Comparison of ENCODE assay signal across 9 cellular contexts in genomic region chr18:79484661-79485621, GRCh38.
DNase-seq lines count a peak whose midpoint lies in the region; ATAC-seq and TF ChIP-seq lines count a peak whose summit lies in the region.
"Had no signal": no experiment of that assay in that cellular context is flagged by ENCODE, and none has a peak within 500 bp of the region (broad histone marks: within the 10 kb centered on the region; RNA-seq: fewer than 3 reads in every experiment).

No MANE protein-coding gene starts in this region.

- H3K4me1 Mint-ChIP-seq in activated CD4-positive, alpha-beta memory T cell treated with anti-CD3 and anti-CD28 coated beads for 36 hours (ENCODE audit: low read depth) = no peaks in the 10 kb centered on the region
- no peaks in the 10 kb centered on the region for H3K4me1 Mint-ChIP-seq in activated CD4-positive, alpha-beta memory T cell treated with anti-CD3 and anti-CD28 coated beads, Interleukin-2, amount 10 ng/mL, durations not matched to agents 7 days and 5 days
- H3K4me1 Mint-ChIP-seq in activated T-helper 17 cell treated with anti-CD3 and anti-CD28 coated beads, Interleukin-2, amount 50 U/mL, for 72 hours = no peaks in the 10 kb centered on the region

- no peaks in the 10 kb centered on the region for H3K27me3 Mint-ChIP-seq in activated CD4-positive, alpha-beta memory T cell treated with anti-CD3 and anti-CD28 coated beads for 36 hours
- H3K27me3 Mint-ChIP-seq in activated CD4-positive, alpha-beta memory T cell treated with anti-CD3 and anti-CD28 coated beads, Interleukin-2, amount 10 ng/mL, durations not matched to agents 7 days and 5 days = no peaks in the 10 kb centered on the region
- H3K27me3 Mint-ChIP-seq in activated T-helper 17 cell treated with anti-CD3 and anti-CD28 coated beads, Interleukin-2, amount 50 U/mL, for 72 hours = no peaks in the 10 kb centered on the region

- intact Hi-C loops in activated CD4-positive, alpha-beta memory T cell treated with anti-CD3 and anti-CD28 coated beads for 36 hours (cut with micrococcal nuclease) = no loop called here

- TF ChIP-seq CTCF in hepatocyte (IDR thresholded peaks at IDR 0.05; ENCODE audit: poor library complexity) (no peak), thoracic aorta (IDR thresholded peaks at IDR 0.05) (no peak)

- H3K9me3 ChIP-seq in hepatocyte (ENCODE audit: low read depth) (no peaks in the 10 kb centered on the region), thoracic aorta (no peaks in the 10 kb centered on the region)
- H3K9me3 ChIP-seq: HAP-1 had no signal

- H3K9me3 Mint-ChIP-seq in activated CD4-positive, alpha-beta memory T cell treated with anti-CD3 and anti-CD28 coated beads for 36 hours = no peaks in the 10 kb centered on the region
- no peaks in the 10 kb centered on the region for H3K9me3 Mint-ChIP-seq in activated CD4-positive, alpha-beta memory T cell treated with anti-CD3 and anti-CD28 coated beads, Interleukin-2, amount 10 ng/mL, durations not matched to agents 7 days and 5 days
- no peaks in the 10 kb centered on the region for H3K9me3 Mint-ChIP-seq in activated T-helper 17 cell treated with anti-CD3 and anti-CD28 coated beads, Interleukin-2, amount 50 U/mL, for 72 hours

- H3K4me1 ChIP-seq in hepatocyte (ENCODE audit: insufficient read depth) = peaks cover 18% of the 10 kb centered on the region
- peaks cover 10 to 25% of the 10 kb centered on the region in 2 donors for H3K4me1 ChIP-seq in thoracic aorta (ENCODE audit: control insufficient read depth in 1 of 2, low read depth in 2 of 2)
- H3K4me1 ChIP-seq: HAP-1 had no signal

- no peaks in the 10 kb centered on the region for H4K20me1 ChIP-seq in hepatocyte (ENCODE audit: insufficient read depth, poor library complexity, severe bottlenecking)

- H3K79me2 ChIP-seq in hepatocyte = no peaks in the 10 kb centered on the region

- no peak overlapping the region for H2AFZ ChIP-seq in hepatocyte

- no peaks in the 10 kb centered on the region for H3K36me3 ChIP-seq in hepatocyte (replicated peaks; ENCODE audit: insufficient read depth, low read depth)
- H3K36me3 ChIP-seq in thoracic aorta = peaks cover 9% of the 10 kb centered on the region
- H3K36me3 ChIP-seq: HAP-1 had no signal

- H3K27me3 ChIP-seq in hepatocyte (no peaks in the 10 kb centered on the region), thoracic aorta (replicated peaks; ENCODE audit: insufficient read depth) (no peaks in the 10 kb centered on the region)

- H3K27ac ChIP-seq in hepatocyte (peak overlapping the region; percentile 71), thoracic aorta (peak overlapping the region; percentile 43 to 51)

- H3K4me3 ChIP-seq in hepatocyte = no peak overlapping the region
- H3K4me3 ChIP-seq in thoracic aorta = peak overlapping the region; percentile 69
- H3K4me3 ChIP-seq: HAP-1 had no signal

- peak overlapping the region; percentile 5 for H3K27ac Mint-ChIP-seq in activated CD4-positive, alpha-beta memory T cell treated with anti-CD3 and anti-CD28 coated beads for 36 hours
- H3K27ac Mint-ChIP-seq in activated CD4-positive, alpha-beta memory T cell treated with anti-CD3 and anti-CD28 coated beads, Interleukin-2, amount 10 ng/mL, durations not matched to agents 7 days and 5 days = no peak overlapping the region
- H3K27ac Mint-ChIP-seq in activated T-helper 17 cell treated with anti-CD3 and anti-CD28 coated beads, Interleukin-2, amount 50 U/mL, for 72 hours = peak overlapping the region; percentile 25

- H3K9me2 ChIP-seq in hepatocyte (replicated peaks; ENCODE audit: insufficient read depth) = no peaks in the 10 kb centered on the region

- no peak for ATAC-seq in activated T-helper 17 cell treated with anti-CD3 and anti-CD28 coated beads, Interleukin-2, amount 50 U/mL, for 72 hours (replicated peaks)
- ATAC-seq in thoracic aorta (ENCODE audit: insufficient number of reproducible peaks, low FRiP score, low read depth) (peak; percentile 18), GM21528 (IDR thresholded peaks at IDR 0.05; ENCODE audit: low FRiP score, unreplicated experiment) (no peak)

- 60% methylated on average over 35 of the region's 50 CpGs for WGBS in hepatocyte (ENCODE audit: low lambda C conversion rate, missing lambda C conversion rate)

- CTCF ChIA-PET in activated CD4-positive, alpha-beta memory T cell treated with anti-CD3 and anti-CD28 coated beads for 36 hours (lab: Charles Lee) = no interaction called here
- CTCF ChIA-PET in activated CD4-positive, alpha-beta memory T cell treated with anti-CD3 and anti-CD28 coated beads, Interleukin-2, amount 10 ng/mL, durations not matched to agents 7 days and 5 days (lab: Charles Lee) = no interaction called here

- H3K36me3 Mint-ChIP-seq in activated CD4-positive, alpha-beta memory T cell treated with anti-CD3 and anti-CD28 coated beads for 36 hours = peaks cover 14% of the 10 kb centered on the region
- H3K36me3 Mint-ChIP-seq in activated CD4-positive, alpha-beta memory T cell treated with anti-CD3 and anti-CD28 coated beads, Interleukin-2, amount 10 ng/mL, durations not matched to agents 7 days and 5 days (ENCODE audit: low read depth) = peaks cover 2% of the 10 kb centered on the region
- H3K36me3 Mint-ChIP-seq in activated T-helper 17 cell treated with anti-CD3 and anti-CD28 coated beads, Interleukin-2, amount 50 U/mL, for 72 hours (ENCODE audit: low read depth) = peaks cover 24% of the 10 kb centered on the region

- no peak overlapping the region for H3K4me3 Mint-ChIP-seq in activated CD4-positive, alpha-beta memory T cell treated with anti-CD3 and anti-CD28 coated beads for 36 hours
- H3K4me3 Mint-ChIP-seq in activated CD4-positive, alpha-beta memory T cell treated with anti-CD3 and anti-CD28 coated beads, Interleukin-2, amount 10 ng/mL, durations not matched to agents 7 days and 5 days = no peak overlapping the region
- no peak overlapping the region for H3K4me3 Mint-ChIP-seq in activated T-helper 17 cell treated with anti-CD3 and anti-CD28 coated beads, Interleukin-2, amount 50 U/mL, for 72 hours

- POLR2A ChIA-PET in activated CD4-positive, alpha-beta memory T cell treated with anti-CD3 and anti-CD28 coated beads for 36 hours (lab: Charles Lee) = no interaction called here
- POLR2A ChIA-PET in activated CD4-positive, alpha-beta memory T cell treated with anti-CD3 and anti-CD28 coated beads, Interleukin-2, amount 10 ng/mL, durations not matched to agents 7 days and 5 days (lab: Charles Lee) = no interaction called here

- DNase-seq in activated CD4-positive, alpha-beta memory T cell treated with anti-CD3 and anti-CD28 coated beads for 36 hours = no peak
- DNase-seq in activated CD4-positive, alpha-beta memory T cell treated with anti-CD3 and anti-CD28 coated beads, Interleukin-2, amount 10 ng/mL, durations not matched to agents 7 days and 5 days = no peak
- DNase-seq in hepatocyte (ENCODE audit: low spot score) (peak; percentile 69), thoracic aorta (ENCODE audit: low spot score) (no peak), UCSD-AML1 (lab: John Stamatoyannopoulos, UW; ENCODE audit: unreplicated experiment) (no peak), ecto neural progenitor cell (ENCODE audit: low spot score) (no peak)

- peak overlapping the region; percentile 31 for H3K4me2 ChIP-seq in hepatocyte
